ENCODE assay signal across 8 cellular contexts in the genomic region with DNA sequence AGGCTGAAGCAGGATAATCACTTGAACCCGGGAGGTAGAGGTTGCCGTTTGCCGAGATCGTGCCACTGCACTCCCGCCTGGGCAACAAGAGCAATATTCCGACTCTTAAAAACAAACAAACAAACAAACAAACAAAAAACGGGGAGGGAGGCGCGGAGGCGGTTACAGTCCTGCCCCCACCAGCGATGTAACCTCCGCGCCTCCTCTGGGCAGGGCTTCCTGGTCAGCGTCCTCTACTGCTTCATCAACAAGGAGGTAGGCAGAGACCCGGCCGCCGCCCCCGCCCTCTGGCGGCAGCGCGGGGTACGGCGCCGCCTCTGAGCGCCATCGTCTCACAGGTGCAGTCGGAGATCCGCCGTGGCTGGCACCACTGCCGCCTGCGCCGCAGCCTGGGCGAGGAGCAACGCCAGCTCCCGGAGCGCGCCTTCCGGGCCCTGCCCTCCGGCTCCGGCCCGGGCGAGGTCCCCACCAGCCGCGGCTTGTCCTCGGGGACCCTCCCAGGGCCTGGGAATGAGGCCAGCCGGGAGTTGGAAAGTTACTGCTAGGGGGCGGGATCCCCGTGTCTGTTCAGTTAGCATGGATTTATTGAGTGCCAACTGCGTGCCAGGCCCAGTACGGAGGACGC. TPM values are rescaled to one million over a fixed set of nuclear protein-coding genes. Genes with fewer than 3 reads are reported as not detected.
DNase-seq lines count a peak whose midpoint lies in the region; ATAC-seq, FAIRE-seq and TF ChIP-seq lines count a peak whose summit lies in the region.

No MANE protein-coding gene starts in this region.

- no peak for FAIRE-seq in pancreas (lab: Jason Lieb, UNC)

- H3K27ac ChIP-seq in pancreas (peak overlapping the region; percentile 70 to 91 (median 74)), thyroid gland (peak overlapping the region; percentile 64 to 84 (median 67))

- peak; percentile 73 for DNase-seq in DMS79 treated with DMSO at 0.1 percent for 48 hours (lab: John Stamatoyannopoulos, UW)
- peak; percentile 63 for DNase-seq in H4 (ENCODE audit: low spot score)
- DNase-seq in NCI-H1092 (lab: John Stamatoyannopoulos, UW), result peak; percentile 58
- DNase-seq in activated naive CD8-positive, alpha-beta T cell treated with anti-CD3 and anti-CD28 coated beads, Interleukin-2, amount 10 ng/mL, durations not matched to agents 7 days and 5 days, result peak; percentile 94
- peak; percentile 94 for DNase-seq in Right ventricle myocardium inferior (ENCODE audit: missing footprints)
- peak; percentile 81 to 96 (median 92) for DNase-seq in pancreas
- DNase-seq in thyroid gland, result peak; percentile 86 to 88

- intact Hi-C loops in Right ventricle myocardium inferior (cut with DNase I) (loop anchor here (5.0 kb wide), 1 partner anchor 159 kb away; no protein-coding TSS in a partner anchor), pancreas (cut with DNase I) (no loop called here), thyroid gland (cut with DNase I) (loop anchor here (10.0 kb wide), 1 partner anchor 157 kb away; no protein-coding TSS in a partner anchor)

- peaks cover 0 to 3% (median 0%) of the 10 kb centered on the region in 3 donors for H3K4me1 ChIP-seq in pancreas
- H3K4me1 ChIP-seq in thyroid gland, result peaks cover 7 to 25% of the 10 kb centered on the region in 2 donors

- 1% methylated on average over 51 of the region's 51 CpGs for WGBS in pancreas, 2 donors
- WGBS in thyroid gland, 2 donors, result 5 to 9% methylated on average over 19 to 25 of the region's 51 CpGs

- H3K9me3 ChIP-seq in pancreas (no peaks in the 10 kb centered on the region), thyroid gland (no peaks in the 10 kb centered on the region)

- no peaks in the 10 kb centered on the region for H3K9me3 Mint-ChIP-seq in activated naive CD8-positive, alpha-beta T cell treated with anti-CD3 and anti-CD28 coated beads, Interleukin-2, amount 10 ng/mL, durations not matched to agents 7 days and 5 days

- H3K27me3 Mint-ChIP-seq in activated naive CD8-positive, alpha-beta T cell treated with anti-CD3 and anti-CD28 coated beads, Interleukin-2, amount 10 ng/mL, durations not matched to agents 7 days and 5 days, result peaks cover 2% of the 10 kb centered on the region

- peak overlapping the region in 2 of 4 donors; percentile 36 to 38 for H3K4me3 ChIP-seq in pancreas
- H3K4me3 ChIP-seq in thyroid gland (replicated peaks in 1 of 3), result peak overlapping the region in 1 of 3 donors; percentile 28

- H3K36me3 ChIP-seq in pancreas (peaks cover 0 to 4% (median 0%) of the 10 kb centered on the region in 3 donors), thyroid gland (peaks cover 0 to 12% of the 10 kb centered on the region in 2 donors)

- peaks cover 5% of the 10 kb centered on the region for H3K36me3 Mint-ChIP-seq in activated naive CD8-positive, alpha-beta T cell treated with anti-CD3 and anti-CD28 coated beads, Interleukin-2, amount 10 ng/mL, durations not matched to agents 7 days and 5 days

- H3K27ac Mint-ChIP-seq in activated naive CD8-positive, alpha-beta T cell treated with anti-CD3 and anti-CD28 coated beads, Interleukin-2, amount 10 ng/mL, durations not matched to agents 7 days and 5 days, result peak overlapping the region; percentile 88

- peak in 1 of 2 donors; percentile 54 for TF ChIP-seq POLR2A in thyroid gland (IDR thresholded peaks at IDR 0.05)

- TF ChIP-seq CTCF in pancreas (IDR thresholded peaks at IDR 0.05) (peak; percentile 93 to 99 (median 98)), thyroid gland (IDR thresholded peaks at IDR 0.05) (peak; percentile 76 to 97 (median 94))

- H3K4me3 Mint-ChIP-seq in activated naive CD8-positive, alpha-beta T cell treated with anti-CD3 and anti-CD28 coated beads, Interleukin-2, amount 10 ng/mL, durations not matched to agents 7 days and 5 days, result peak overlapping the region; percentile 86

- H3K4me1 Mint-ChIP-seq in activated naive CD8-positive, alpha-beta T cell treated with anti-CD3 and anti-CD28 coated beads, Interleukin-2, amount 10 ng/mL, durations not matched to agents 7 days and 5 days, result peaks cover 12% of the 10 kb centered on the region

- POLR2A ChIA-PET in activated naive CD8-positive, alpha-beta T cell treated with anti-CD3 and anti-CD28 coated beads, Interleukin-2, amount 10 ng/mL, durations not matched to agents 7 days and 5 days (lab: Charles Lee), result interaction anchor here (0.6 to 1.6 kb wide), 3 partner anchors 11 to 250 kb away, joined by 3 to 5 read pairs (median 5); a partner anchor contains a TSS

- H3K27me3 ChIP-seq in pancreas (no peaks in the 10 kb centered on the region), thyroid gland (no peaks in the 10 kb centered on the region)

- ATAC-seq in SK-N-SH treated with all-trans-retinoic acid at 6 μM for 48 hours (peak; percentile 88), Right ventricle myocardium inferior (peak; percentile 86), pancreas (peak; percentile 75 to 85 (median 80))
- ATAC-seq in activated naive CD8-positive, alpha-beta T cell treated with anti-CD3 and anti-CD28 coated beads, Interleukin-2, amount 10 ng/mL, durations not matched to agents 7 days and 5 days (ENCODE audit: low read depth), result peak; percentile 88

TF ChIP-seq in SK-N-SH treated with all-trans-retinoic acid at 6 μM for 48 hours, 23 proteins besides CTCF, POLR2A, EP300 and RAD21:
- TF ChIP-seq, protein P1, sequence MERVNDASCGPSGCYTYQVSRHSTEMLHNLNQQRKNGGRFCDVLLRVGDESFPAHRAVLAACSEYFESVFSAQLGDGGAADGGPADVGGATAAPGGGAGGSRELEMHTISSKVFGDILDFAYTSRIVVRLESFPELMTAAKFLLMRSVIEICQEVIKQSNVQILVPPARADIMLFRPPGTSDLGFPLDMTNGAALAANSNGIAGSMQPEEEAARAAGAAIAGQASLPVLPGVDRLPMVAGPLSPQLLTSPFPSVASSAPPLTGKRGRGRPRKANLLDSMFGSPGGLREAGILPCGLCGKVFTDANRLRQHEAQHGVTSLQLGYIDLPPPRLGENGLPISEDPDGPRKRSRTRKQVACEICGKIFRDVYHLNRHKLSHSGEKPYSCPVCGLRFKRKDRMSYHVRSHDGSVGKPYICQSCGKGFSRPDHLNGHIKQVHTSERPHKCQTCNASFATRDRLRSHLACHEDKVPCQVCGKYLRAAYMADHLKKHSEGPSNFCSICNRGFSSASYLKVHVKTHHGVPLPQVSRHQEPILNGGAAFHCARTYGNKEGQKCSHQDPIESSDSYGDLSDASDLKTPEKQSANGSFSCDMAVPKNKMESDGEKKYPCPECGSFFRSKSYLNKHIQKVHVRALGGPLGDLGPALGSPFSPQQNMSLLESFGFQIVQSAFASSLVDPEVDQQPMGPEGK (CRISPR knock-in tag; IDR thresholded peaks at IDR 0.05; ENCODE audit: borderline replicate concordance), result peak; percentile 77; the same call in 1 of the 2 replicates
- no peak for TF ChIP-seq ZC3H10 (CRISPR knock-in tag; IDR thresholded peaks at IDR 0.05)

RNA-seq across cellular contexts. Expression of a gene that starts 10.2 kb away (rescaled TPM):
- 318 and 326 TPM in 2 replicates for total RNA-seq in H4 (2014; rRNA removed; shearing (Covaris generic))
- 100 to 1,000 TPM; 520 to 523 TPM for total RNA-seq in activated naive CD8-positive, alpha-beta T cell treated with anti-CD3 and anti-CD28 coated beads, Interleukin-2, amount 10 ng/mL, durations not matched to agents 7 days and 5 days
- total RNA-seq in Right ventricle myocardium inferior (252 TPM), pancreas (100 to 1,000 TPM in 5 of 6 donors, 10 to 100 TPM in 1; 77.6 to 141 (median 133) TPM), thyroid gland (100 to 1,000 TPM; 133 to 279 (median 192) TPM)
- 100 to 1,000 TPM; 125 to 183 TPM for polyA plus RNA-seq in pancreas

RNA-seq across cellular contexts. Expression of a gene that starts 11.0 kb away (rescaled TPM):
- total RNA-seq in H4 (2014; rRNA removed; shearing (Covaris generic)), result 5.4 and 5.9 TPM in 2 replicates
- total RNA-seq in activated naive CD8-positive, alpha-beta T cell treated with anti-CD3 and anti-CD28 coated beads, Interleukin-2, amount 10 ng/mL, durations not matched to agents 7 days and 5 days, result 1 to 10 TPM; 9.3 to 9.7 TPM
- 1.5 TPM for total RNA-seq in Right ventricle myocardium inferior
- 1 to 10 TPM; 3.4 to 6.3 (median 4.9) TPM for total RNA-seq in pancreas
- 1 to 10 TPM; 5.5 to 7.3 TPM for polyA plus RNA-seq in pancreas
- 10 to 100 TPM in 2 of 4 donors, 1 to 10 TPM in 2; 5.4 to 16.3 (median 12.5) TPM for total RNA-seq in thyroid gland

RNA-seq across cellular contexts. Expression of a gene that starts 13.5 kb away (rescaled TPM):
- total RNA-seq in H4 (2014; rRNA removed; shearing (Covaris generic)), result not detected in 2 replicates
- total RNA-seq in activated naive CD8-positive, alpha-beta T cell treated with anti-CD3 and anti-CD28 coated beads, Interleukin-2, amount 10 ng/mL, durations not matched to agents 7 days and 5 days, result 10 to 100 TPM; 18.4 to 19.3 TPM
- 5.0 TPM for total RNA-seq in Right ventricle myocardium inferior
- total RNA-seq in pancreas, result 10 to 100 TPM in 1 of 6 donors, 1 to 10 TPM in 5; 2.6 to 10.1 (median 6.6) TPM
- 10 to 100 TPM; 28.7 to 49.0 TPM for polyA plus RNA-seq in pancreas
- 1 to 10 TPM in 3 of 4 donors, under 1 TPM in 1; 0.45 to 1.5 (median 1.2) TPM for total RNA-seq in thyroid gland

RNA-seq across cellular contexts. Expression of a gene that starts 42.3 kb away (rescaled TPM):
- total RNA-seq in H4 (2014; rRNA removed; shearing (Covaris generic)), result 5.1 and 11.7 TPM in 2 replicates
- total RNA-seq in activated naive CD8-positive, alpha-beta T cell treated with anti-CD3 and anti-CD28 coated beads, Interleukin-2, amount 10 ng/mL, durations not matched to agents 7 days and 5 days, result 10 to 100 TPM; 93.1 to 94.2 TPM
- total RNA-seq in Right ventricle myocardium inferior (39.1 TPM), pancreas (10 to 100 TPM; 20.9 to 51.2 (median 28.3) TPM), thyroid gland (100 to 1,000 TPM in 1 of 4 donors, 10 to 100 TPM in 3; 33.1 to 148 (median 36.8) TPM)
- polyA plus RNA-seq in pancreas, result 10 to 100 TPM; 47.8 to 51.0 TPM

RNA-seq across cellular contexts. Expression of a gene that starts 49.2 kb away (rescaled TPM):
- 2.3 and 2.8 TPM in 2 replicates for total RNA-seq in H4 (2014; rRNA removed; shearing (Covaris generic))
- 10 to 100 TPM; 29.9 to 35.5 TPM for total RNA-seq in activated naive CD8-positive, alpha-beta T cell treated with anti-CD3 and anti-CD28 coated beads, Interleukin-2, amount 10 ng/mL, durations not matched to agents 7 days and 5 days
- 13.1 TPM for total RNA-seq in Right ventricle myocardium inferior
- 10 to 100 TPM in 4 of 6 donors, 1 to 10 TPM in 2; 6.7 to 11.3 (median 10.7) TPM for total RNA-seq in pancreas
- polyA plus RNA-seq in pancreas, result 1 to 10 TPM; 8.3 to 8.7 TPM
- 10 to 100 TPM; 13.7 to 22.3 (median 17.4) TPM for total RNA-seq in thyroid gland

Comparison
In these comparisons a context has a peak if more than half of its experiments do, and no peak if none do; other contexts are left out.
1. intact Hi-C loops: an anchor here in Right ventricle myocardium inferior (5.0 kb wide) and thyroid gland (10.0 kb wide); none called in pancreas.